Comparison of ENCODE assay signal across 8 cellular contexts in the genomic region with DNA sequence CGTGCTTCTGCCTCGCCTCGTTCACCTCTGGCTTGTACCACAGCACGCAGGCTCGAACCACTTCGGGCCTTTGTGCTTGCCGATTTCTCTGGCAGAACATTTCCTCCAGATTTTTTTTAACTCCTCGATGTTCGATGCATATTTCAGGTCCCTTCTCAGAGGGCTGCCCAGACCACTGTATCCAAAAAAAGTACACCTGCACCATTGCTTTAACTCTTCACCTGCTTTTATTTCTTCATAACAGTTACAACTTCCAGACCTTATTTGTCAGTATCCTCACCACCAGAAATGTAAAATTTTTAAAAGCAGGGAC. TPM values are rescaled to one million over a fixed set of nuclear protein-coding genes. Genes with fewer than 3 reads are reported as not detected.
DNase-seq lines count a peak whose midpoint lies in the region; ATAC-seq lines count a peak whose summit lies in the region.

No MANE protein-coding gene starts in this region.

- peak overlapping the region; percentile 93 to 98 (median 96) for H3K27ac Mint-ChIP-seq in CD4-positive, alpha-beta memory T cell
- H3K27ac Mint-ChIP-seq in effector memory CD8-positive, alpha-beta T cell, result peak overlapping the region; percentile 96 to 97

- H2AFZ ChIP-seq in neuronal stem cell (ENCODE audit: low read length), result peak overlapping the region; percentile 91

- no peak overlapping the region for H3K4ac ChIP-seq in neuronal stem cell (ENCODE audit: low read length)

- peak in 1 of 5 donors; percentile 3 for DNase-seq in CD4-positive, alpha-beta memory T cell
- no peak for DNase-seq in MG63
- DNase-seq in effector memory CD8-positive, alpha-beta T cell, result no peak
- DNase-seq in neuronal stem cell (ENCODE audit: low spot score), result no peak
- no peak for DNase-seq in foreskin melanocyte
- no peak for DNase-seq in NCI-H1436 (lab: John Stamatoyannopoulos, UW)
- no peak for DNase-seq in NCI-H2081 (lab: John Stamatoyannopoulos, UW)

- no peaks in the 10 kb centered on the region for H3K79me1 ChIP-seq in neuronal stem cell (ENCODE audit: low read depth, low read length)

- H3K36me3 ChIP-seq in CD4-positive, alpha-beta memory T cell (ENCODE audit: insufficient read depth, low read length), result no peaks in the 10 kb centered on the region
- H3K36me3 ChIP-seq in MG63 (no peaks in the 10 kb centered on the region), neuronal stem cell (replicated peaks in 1 of 2; ENCODE audit: control insufficient read depth in 2 of 2, insufficient read depth in 2 of 2, low read length in 2 of 2) (peaks cover 0 to 4% of the 10 kb centered on the region in 2 donors)

- peak overlapping the region; percentile 94 for H3K18ac ChIP-seq in neuronal stem cell (ENCODE audit: low read length)

- H3K36me3 Mint-ChIP-seq in CD4-positive, alpha-beta memory T cell, result peaks cover 0 to 12% of the 10 kb centered on the region in 2 donors
- peaks cover 28% of the 10 kb centered on the region for H3K36me3 Mint-ChIP-seq in effector memory CD8-positive, alpha-beta T cell (ENCODE audit: insufficient read depth)

- H3K4me3 ChIP-seq in CD4-positive, alpha-beta memory T cell (ENCODE audit: low read length in 2 of 2), result peak overlapping the region in 1 of 2 donors; percentile 42
- H3K4me3 ChIP-seq in MG63, result peak overlapping the region; percentile 70
- H3K4me3 ChIP-seq in neuronal stem cell (ENCODE audit: low read length in 2 of 2), result peak overlapping the region; percentile 81 to 87

- H2BK120ac ChIP-seq in neuronal stem cell (ENCODE audit: low read depth, low read length), result no peak overlapping the region

- peak overlapping the region; percentile 95 for H3K9ac ChIP-seq in neuronal stem cell (ENCODE audit: low read depth, low read length, poor library complexity)

- H3K4me1 Mint-ChIP-seq in CD4-positive, alpha-beta memory T cell, result peaks cover 18 to 38% (median 27%) of the 10 kb centered on the region in 4 donors
- H3K4me1 Mint-ChIP-seq in effector memory CD8-positive, alpha-beta T cell (ENCODE audit: low read depth in 2 of 2), result peaks cover 25 to 26% of the 10 kb centered on the region in 2 donors

- H3K4me1 ChIP-seq in CD4-positive, alpha-beta memory T cell (ENCODE audit: insufficient read depth, low read length), result peaks cover 41% of the 10 kb centered on the region
- H3K4me1 ChIP-seq in neuronal stem cell (ENCODE audit: control insufficient read depth in 2 of 2, insufficient read depth in 1 of 2, low read depth in 1 of 2, low read length in 2 of 2), result peaks cover 0 to 9% of the 10 kb centered on the region in 2 donors

- H2AK5ac ChIP-seq in neuronal stem cell (ENCODE audit: low read depth, low read length), result no peak overlapping the region

- CTCF ChIA-PET in CD4-positive, alpha-beta memory T cell (lab: Charles Lee; ENCODE audit: partially characterized antibody), result interaction anchor here (0.6 to 2.3 kb wide), 8 partner anchors 10 to 174 kb away, joined by 3 to 14 read pairs (median 3); no protein-coding TSS in a partner anchor

- H3K23ac ChIP-seq in neuronal stem cell (ENCODE audit: low read depth, low read length, poor library complexity), result no peak overlapping the region

- peak overlapping the region; percentile 85 to 95 (median 90) for H3K4me3 Mint-ChIP-seq in CD4-positive, alpha-beta memory T cell
- peak overlapping the region; percentile 89 to 93 for H3K4me3 Mint-ChIP-seq in effector memory CD8-positive, alpha-beta T cell

- no peaks in the 10 kb centered on the region for H3K9me3 ChIP-seq in CD4-positive, alpha-beta memory T cell (ENCODE audit: control insufficient read depth in 1 of 2, low read length in 2 of 2)
- H3K9me3 ChIP-seq in MG63 (no peaks in the 10 kb centered on the region), neuronal stem cell (replicated peaks in 1 of 2; ENCODE audit: control insufficient read depth in 2 of 2, insufficient read depth in 1 of 2, low read depth in 1 of 2, low read length in 2 of 2) (no peaks in the 10 kb centered on the region)

- H2BK15ac ChIP-seq in neuronal stem cell (ENCODE audit: low read length), result no peak overlapping the region

- H3K14ac ChIP-seq in neuronal stem cell (ENCODE audit: low read length), result no peak overlapping the region

- no CpG with 5 or more reads among the region's 9 CpGs for WGBS in neuronal stem cell (ENCODE audit: extremely low coverage in 2 of 2, insufficient read length in 2 of 2, insufficient replicate concordance in 1 of 2), 2 donors

- no peaks in the 10 kb centered on the region for H3K27me3 Mint-ChIP-seq in CD4-positive, alpha-beta memory T cell
- H3K27me3 Mint-ChIP-seq in effector memory CD8-positive, alpha-beta T cell, result no peaks in the 10 kb centered on the region

- POLR2A ChIA-PET in CD4-positive, alpha-beta memory T cell (lab: Charles Lee; ENCODE audit: partially characterized antibody), result interaction anchor here (0.7 to 3.0 kb wide), 12 partner anchors 9 to 465 kb away, joined by 3 to 31 read pairs (median 4); partner anchors contain the start of genes DNAJB4, FUBP1, MIGA1 and PIGK

- intact Hi-C loops in CD4-positive, alpha-beta memory T cell (cut with micrococcal nuclease), result loop anchor here (1.0 to 10.0 kb wide), 11 partner anchors 76 to 1959 kb away; partner anchors contain the start of genes ACADM, AK5, DNAJB4 and IFI44L

- peak overlapping the region; percentile 27 for H2BK5ac ChIP-seq in neuronal stem cell (ENCODE audit: low read length)

- H3K4me2 ChIP-seq in neuronal stem cell (ENCODE audit: insufficient read depth, low read length, poor library complexity, severe bottlenecking), result peak overlapping the region; percentile 67

- no peaks in the 10 kb centered on the region for H3K27me3 ChIP-seq in CD4-positive, alpha-beta memory T cell (ENCODE audit: insufficient read depth, low read length)
- H3K27me3 ChIP-seq in MG63, result no peaks in the 10 kb centered on the region
- H3K27me3 ChIP-seq in neuronal stem cell (ENCODE audit: control insufficient read depth in 3 of 3, insufficient read depth in 3 of 3, low read depth in 1 of 3, low read length in 3 of 3), result no peaks in the 10 kb centered on the region

- H3K27ac ChIP-seq in CD4-positive, alpha-beta memory T cell (ENCODE audit: low read depth, low read length), result peak overlapping the region; percentile 88
- H3K27ac ChIP-seq in neuronal stem cell (replicated peaks; ENCODE audit: low read length), result peak overlapping the region; percentile 97

- H4K91ac ChIP-seq in neuronal stem cell (ENCODE audit: low read depth, low read length, poor library complexity), result no peak overlapping the region

- peaks cover 0 to 3% (median 0%) of the 10 kb centered on the region in 8 donors for H3K9me3 Mint-ChIP-seq in CD4-positive, alpha-beta memory T cell
- H3K9me3 Mint-ChIP-seq in effector memory CD8-positive, alpha-beta T cell, result no peaks in the 10 kb centered on the region

- no peak overlapping the region for H2BK12ac ChIP-seq in neuronal stem cell (ENCODE audit: low read length)

- no peak for ATAC-seq in effector memory CD8-positive, alpha-beta T cell (replicated peaks)
- no peak for ATAC-seq in HG03442 (IDR thresholded peaks at IDR 0.05; ENCODE audit: unreplicated experiment)

- no peak overlapping the region for H4K8ac ChIP-seq in neuronal stem cell (ENCODE audit: low read depth, low read length)

RNA-seq across cellular contexts. Expression of gene ZZZ3, which starts 1.3 kb away (rescaled TPM):
- 10 to 100 TPM; 64.6 to 65.5 TPM for total RNA-seq in CD4-positive, alpha-beta memory T cell
- 10 to 100 TPM; 22.9 to 39.8 TPM for polyA plus RNA-seq in CD4-positive, alpha-beta memory T cell
- total RNA-seq in MG63 (2014; rRNA removed; shearing (Covaris generic); ENCODE audit: low replicate concordance), result 30.9 and 45.1 TPM in 2 replicates
- 27.6 TPM for polyA plus RNA-seq in neuronal stem cell (2013, experiment 1 of 2)
- polyA plus RNA-seq in neuronal stem cell (2013, experiment 2 of 2), result 28.6 TPM
